Comparison of ENCODE assay signal across 9 cellular contexts in the genomic region with DNA sequence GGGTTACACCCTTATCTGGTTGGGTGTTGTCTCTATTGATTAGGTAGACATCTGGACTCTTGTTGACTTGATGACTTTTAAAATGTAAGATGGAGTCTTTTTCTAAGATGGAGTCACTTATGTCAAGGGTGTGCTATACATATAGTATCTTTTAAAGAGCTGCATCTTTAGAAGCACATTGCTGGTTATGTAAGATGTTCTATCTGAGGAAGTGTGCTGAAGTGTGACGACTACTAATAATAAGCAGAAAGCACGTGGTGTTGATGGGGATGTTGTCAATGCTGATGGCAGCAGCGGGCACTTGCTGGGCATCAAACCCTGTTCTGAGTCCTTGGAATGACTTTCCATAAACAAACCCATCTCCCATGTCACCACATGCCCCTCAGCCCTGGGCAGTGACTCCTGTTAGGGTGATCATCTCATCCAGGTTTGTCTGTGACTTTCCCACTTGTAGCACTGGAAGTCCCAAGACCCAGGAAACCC.
DNase-seq lines count a peak whose midpoint lies in the region; TF ChIP-seq lines count a peak whose summit lies in the region.
"Had no signal": no experiment of that assay in that cellular context is flagged by ENCODE, and none has a peak within 500 bp of the region (broad histone marks: within the 10 kb centered on the region; RNA-seq: fewer than 3 reads in every experiment).

No MANE protein-coding gene starts in this region.

- H3K4me2 ChIP-seq in SK-N-SH (0 out of 2 replicates have a peak overlapping the region, but pooled peaks have one; percentile 24), osteoblast (ENCODE audit: insufficient read depth, low read length) (peak overlapping the region; percentile 37)

- H3K27ac Mint-ChIP-seq in glutamatergic neuron (ENCODE audit: unreplicated experiment) = no peak overlapping the region
- H3K27ac Mint-ChIP-seq: activated naive CD8-positive, alpha-beta T cell treated with anti-CD3 and anti-CD28 coated beads, Interleukin-2, amount 50 U/mL, for 24 hours had no signal

- H2AFZ ChIP-seq in SK-N-SH (ENCODE audit: low read depth) = peak overlapping the region; percentile 38; the same call in 1 of the 2 replicates
- H2AFZ ChIP-seq in osteoblast (ENCODE audit: low read length) = peak overlapping the region; percentile 21

- H3K27me3 ChIP-seq in AG04450 (ENCODE audit: control insufficient read depth, insufficient read depth, low read length) (no peaks in the 10 kb centered on the region), SK-N-SH (ENCODE audit: insufficient read depth) (no peaks in the 10 kb centered on the region), osteoblast (ENCODE audit: insufficient read depth, low read length) (no peaks in the 10 kb centered on the region)

- H3K9ac ChIP-seq in SK-N-SH = peak overlapping the region; percentile 34; the same call in 1 of the 2 replicates

- no peaks in the 10 kb centered on the region for H3K9me2 ChIP-seq in SK-N-SH

- WGBS in SK-N-SH (ENCODE audit: low lambda C conversion rate) = 62% methylated on average over 3 of the region's 3 CpGs

- H3K36me3 ChIP-seq in SK-N-SH (replicated peaks in 1 of 2; ENCODE audit: control insufficient read depth in 1 of 2, insufficient read depth in 2 of 2, low read length in 1 of 2) = no peaks in the 10 kb centered on the region
- no peaks in the 10 kb centered on the region for H3K36me3 ChIP-seq in osteoblast (ENCODE audit: insufficient read depth, low read length)

- H4K20me1 ChIP-seq in SK-N-SH (ENCODE audit: insufficient read depth) (no peaks in the 10 kb centered on the region), osteoblast (ENCODE audit: insufficient read depth, low read length) (no peaks in the 10 kb centered on the region)

- TF ChIP-seq EP300 in SK-N-SH (IDR thresholded peaks at IDR 0.05; ENCODE audit: borderline replicate concordance in 1 of 2, low read depth in 1 of 2, low read length in 1 of 2) = no peak

- H3K79me2 ChIP-seq in SK-N-SH (ENCODE audit: insufficient read depth) (no peaks in the 10 kb centered on the region), osteoblast (ENCODE audit: insufficient read depth, low read length) (no peaks in the 10 kb centered on the region)

- TF ChIP-seq CTCF in AG04450 (IDR thresholded peaks at IDR 0.05; ENCODE audit: low read depth, low read length) (no peak), SK-N-SH (IDR thresholded peaks at IDR 0.05) (no peak), fibroblast of pulmonary artery (IDR thresholded peaks at IDR 0.05; ENCODE audit: low read length, missing control alignments) (no peak), osteoblast (IDR thresholded peaks at IDR 0.05; ENCODE audit: extremely low read depth, low read depth, low read length) (no peak), glutamatergic neuron (IDR thresholded peaks at IDR 0.05; ENCODE audit: partially characterized antibody, unreplicated experiment) (no peak)

- peaks cover 7% of the 10 kb centered on the region for H3K9me3 Mint-ChIP-seq in glutamatergic neuron (ENCODE audit: unreplicated experiment)
- H3K9me3 Mint-ChIP-seq: activated naive CD8-positive, alpha-beta T cell treated with anti-CD3 and anti-CD28 coated beads, Interleukin-2, amount 50 U/mL, for 24 hours had no signal

- H3K27me3 Mint-ChIP-seq in glutamatergic neuron (ENCODE audit: unreplicated experiment) = peaks cover 6% of the 10 kb centered on the region

- peaks cover 17 to 33% of the 10 kb centered on the region in 2 experiments for H3K4me1 ChIP-seq in SK-N-SH (ENCODE audit: control insufficient read depth in 1 of 2, insufficient read depth in 2 of 2, low read depth in 1 of 2, low read length in 1 of 2)
- peaks cover 35% of the 10 kb centered on the region for H3K4me1 ChIP-seq in osteoblast (ENCODE audit: insufficient read depth, low read length)

- DNase-seq in AG04450 (ENCODE audit: low read depth, low spot score) (no peak), SK-N-SH (no peak), fibroblast of pulmonary artery (ENCODE audit: low read depth) (peak; percentile 46), osteoblast (ENCODE audit: insufficient read length, low spot score, missing footprints) (no peak), glutamatergic neuron (no peak), HCEC 1CT (no peak), DMS 273 treated with DMSO at 0.1 percent for 48 hours (lab: John Stamatoyannopoulos, UW) (no peak)
- no peak for DNase-seq in stimulated activated CD4-positive, alpha-beta T cell treated with anti-CD3 and anti-CD28 coated beads, Interleukin-2, amount 100 ng/mL, for 24 hours
- DNase-seq: activated naive CD8-positive, alpha-beta T cell treated with anti-CD3 and anti-CD28 coated beads, Interleukin-2, amount 50 U/mL, for 24 hours had no signal

- peaks cover 38% of the 10 kb centered on the region for H3F3A ChIP-seq in SK-N-SH (replicated peaks; ENCODE audit: insufficient read depth)

- POLR2A ChIA-PET in AG04450 (lab: Yijun Ruan, JAX) (interaction anchor here (0.7 to 2.5 kb wide), 6 partner anchors 11 to 191 kb away, joined by 3 to 17 read pairs (median 4); no protein-coding TSS in a partner anchor), SK-N-SH (lab: Yijun Ruan, JAX) (no interaction called here)

- H3K27ac ChIP-seq in AG04450 (ENCODE audit: low read depth, low read length) (peak overlapping the region; percentile 97), SK-N-SH (ENCODE audit: low read depth in 2 of 2, low read length in 1 of 2) (peak overlapping the region in 1 of 2 experiments; percentile 83; a peak in 3 of 4 replicates), osteoblast (ENCODE audit: low read depth, low read length) (peak overlapping the region; percentile 86)

- H3K4me3 ChIP-seq in AG04450 (ENCODE audit: low read depth, low read length) = no peak overlapping the region
- no peak overlapping the region for H3K4me3 ChIP-seq in SK-N-SH (ENCODE audit: low read depth in 2 of 2, low read length in 1 of 2)
- no peak overlapping the region for H3K4me3 ChIP-seq in fibroblast of pulmonary artery (replicated peaks; ENCODE audit: low read depth, low read length)
- H3K4me3 ChIP-seq in osteoblast (ENCODE audit: insufficient read depth, low read length) = no peak overlapping the region

- CTCF ChIA-PET in AG04450 (lab: Charles Lee) (no interaction called here), SK-N-SH (lab: Yijun Ruan, JAX) (interaction anchor here (0.9 kb wide), 1 partner anchor 57 kb away, joined by 3 read pairs; no protein-coding TSS in a partner anchor)

- no peak overlapping the region for H3K4me3 Mint-ChIP-seq in glutamatergic neuron (ENCODE audit: unreplicated experiment)
- H3K4me3 Mint-ChIP-seq: activated naive CD8-positive, alpha-beta T cell treated with anti-CD3 and anti-CD28 coated beads, Interleukin-2, amount 50 U/mL, for 24 hours had no signal

- H3K4me1 Mint-ChIP-seq in glutamatergic neuron (ENCODE audit: low read depth, unreplicated experiment) = peaks cover 15% of the 10 kb centered on the region
- H3K4me1 Mint-ChIP-seq: activated naive CD8-positive, alpha-beta T cell treated with anti-CD3 and anti-CD28 coated beads, Interleukin-2, amount 50 U/mL, for 24 hours had no signal

- no peak for TF ChIP-seq RAD21 in SK-N-SH (IDR thresholded peaks at IDR 0.05; ENCODE audit: low read length)

- H3K36me3 Mint-ChIP-seq in glutamatergic neuron (ENCODE audit: unreplicated experiment) = peaks cover 3% of the 10 kb centered on the region

- H3K9me3 ChIP-seq in AG04450 (ENCODE audit: control insufficient read depth, insufficient read depth, low read length) (no peaks in the 10 kb centered on the region), SK-N-SH (no peaks in the 10 kb centered on the region), osteoblast (ENCODE audit: low read depth, low read length) (no peaks in the 10 kb centered on the region)

TF ChIP-seq in SK-N-SH, 30 proteins besides CTCF, POLR2A, EP300 and RAD21 (continues in another document):
- no peak for TF ChIP-seq EZH2phosphoT487 (IDR thresholded peaks at IDR 0.05; ENCODE audit: borderline replicate concordance, low read depth)
- no peak for TF ChIP-seq FOSL2 (IDR thresholded peaks at IDR 0.05; ENCODE audit: borderline replicate concordance, low read depth)
- no peak for TF ChIP-seq MEF2A (IDR thresholded peaks at IDR 0.05; ENCODE audit: borderline replicate concordance, low read depth)
- no peak for TF ChIP-seq SMC3 (IDR thresholded peaks at IDR 0.05; ENCODE audit: low read depth, low read length)
- TF ChIP-seq, protein P1, sequence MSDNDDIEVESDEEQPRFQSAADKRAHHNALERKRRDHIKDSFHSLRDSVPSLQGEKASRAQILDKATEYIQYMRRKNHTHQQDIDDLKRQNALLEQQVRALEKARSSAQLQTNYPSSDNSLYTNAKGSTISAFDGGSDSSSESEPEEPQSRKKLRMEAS (IDR thresholded peaks at IDR 0.05; ENCODE audit: low read depth) = 0 out of 2 replicates have a peak, but pooled peaks have one; percentile 16
- TF ChIP-seq, protein P2, sequence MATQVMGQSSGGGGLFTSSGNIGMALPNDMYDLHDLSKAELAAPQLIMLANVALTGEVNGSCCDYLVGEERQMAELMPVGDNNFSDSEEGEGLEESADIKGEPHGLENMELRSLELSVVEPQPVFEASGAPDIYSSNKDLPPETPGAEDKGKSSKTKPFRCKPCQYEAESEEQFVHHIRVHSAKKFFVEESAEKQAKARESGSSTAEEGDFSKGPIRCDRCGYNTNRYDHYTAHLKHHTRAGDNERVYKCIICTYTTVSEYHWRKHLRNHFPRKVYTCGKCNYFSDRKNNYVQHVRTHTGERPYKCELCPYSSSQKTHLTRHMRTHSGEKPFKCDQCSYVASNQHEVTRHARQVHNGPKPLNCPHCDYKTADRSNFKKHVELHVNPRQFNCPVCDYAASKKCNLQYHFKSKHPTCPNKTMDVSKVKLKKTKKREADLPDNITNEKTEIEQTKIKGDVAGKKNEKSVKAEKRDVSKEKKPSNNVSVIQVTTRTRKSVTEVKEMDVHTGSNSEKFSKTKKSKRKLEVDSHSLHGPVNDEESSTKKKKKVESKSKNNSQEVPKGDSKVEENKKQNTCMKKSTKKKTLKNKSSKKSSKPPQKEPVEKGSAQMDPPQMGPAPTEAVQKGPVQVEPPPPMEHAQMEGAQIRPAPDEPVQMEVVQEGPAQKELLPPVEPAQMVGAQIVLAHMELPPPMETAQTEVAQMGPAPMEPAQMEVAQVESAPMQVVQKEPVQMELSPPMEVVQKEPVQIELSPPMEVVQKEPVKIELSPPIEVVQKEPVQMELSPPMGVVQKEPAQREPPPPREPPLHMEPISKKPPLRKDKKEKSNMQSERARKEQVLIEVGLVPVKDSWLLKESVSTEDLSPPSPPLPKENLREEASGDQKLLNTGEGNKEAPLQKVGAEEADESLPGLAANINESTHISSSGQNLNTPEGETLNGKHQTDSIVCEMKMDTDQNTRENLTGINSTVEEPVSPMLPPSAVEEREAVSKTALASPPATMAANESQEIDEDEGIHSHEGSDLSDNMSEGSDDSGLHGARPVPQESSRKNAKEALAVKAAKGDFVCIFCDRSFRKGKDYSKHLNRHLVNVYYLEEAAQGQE (IDR thresholded peaks at IDR 0.05; ENCODE audit: low read depth, low read length) = no peak
